ENCODE assay signal across 8 cellular contexts in the genomic region with DNA sequence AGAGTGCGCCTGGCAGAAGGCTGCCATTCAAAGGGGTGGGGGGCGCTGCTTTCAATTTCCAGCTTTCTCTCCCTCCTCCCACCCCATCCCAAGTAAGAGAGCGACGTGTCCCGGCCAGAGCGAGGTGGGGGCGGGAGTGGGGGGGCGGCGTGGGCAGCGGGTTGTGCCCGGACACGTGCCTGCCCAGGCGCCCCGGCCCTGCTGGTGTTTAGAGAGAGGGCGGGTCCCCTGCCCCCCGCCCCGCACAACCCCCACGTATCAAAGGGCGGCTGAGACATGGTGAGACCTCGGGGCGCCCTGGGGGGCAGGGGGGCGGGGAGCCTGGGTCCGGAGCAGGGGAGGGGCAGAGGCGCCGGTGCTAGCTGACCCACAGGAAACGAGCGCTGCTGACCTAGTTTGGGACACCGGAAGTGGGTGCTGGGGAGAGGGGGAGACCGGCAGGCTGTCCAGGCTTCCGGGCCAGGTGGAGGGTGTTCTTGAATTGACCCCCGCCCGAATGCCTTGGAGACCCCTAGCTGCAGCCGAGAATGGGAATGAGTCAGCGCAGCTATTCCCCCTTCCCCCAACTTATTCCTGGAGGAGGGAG. TPM values are rescaled to one million over a fixed set of nuclear protein-coding genes. Genes with fewer than 3 reads are reported as not detected.
DNase-seq lines count a peak whose midpoint lies in the region; ATAC-seq lines count a peak whose summit lies in the region.

No MANE protein-coding gene starts in this region.

- intact Hi-C loops in Right ventricle myocardium superior (cut with DNase I) = no loop called here

- peak overlapping the region; percentile 92 to 96 for H3K27ac Mint-ChIP-seq in activated naive CD4-positive, alpha-beta T cell treated with anti-CD3 and anti-CD28 coated beads, Interleukin-2, amount 50 U/mL, for 72 hours

- DNase-seq in COR-L47 (lab: John Stamatoyannopoulos, UW) = peak; percentile 40
- DNase-seq in HuH-7 (ENCODE audit: low spot score) = peak; percentile 79
- peak in 1 of 2 donors; percentile 78 for DNase-seq in activated naive CD4-positive, alpha-beta T cell treated with anti-CD3 and anti-CD28 coated beads, Interleukin-2, amount 50 U/mL, for 72 hours (ENCODE audit: low spot score in 2 of 2)
- DNase-seq in Right ventricle myocardium superior = peak; percentile 83
- peak; percentile 64 for DNase-seq in occipital lobe (lab: John Stamatoyannopoulos, UW)
- DNase-seq in NCI-H1092 treated with DMSO at 0.1 percent for 48 hours (lab: John Stamatoyannopoulos, UW) = no peak
- no peak for DNase-seq in stimulated activated naive CD4-positive, alpha-beta T cell treated with Interleukin-2 at 50 U/mL for 16 hours (lab: John Stamatoyannopoulos, UW)

- no peaks in the 10 kb centered on the region for H3K9me3 Mint-ChIP-seq in activated naive CD4-positive, alpha-beta T cell treated with anti-CD3 and anti-CD28 coated beads, Interleukin-2, amount 50 U/mL, for 72 hours

- ATAC-seq in activated naive CD4-positive, alpha-beta T cell treated with anti-CD3 and anti-CD28 coated beads, Interleukin-2, amount 50 U/mL, for 72 hours = no peak
- ATAC-seq in Right ventricle myocardium superior (ENCODE audit: poor library complexity) (peak; percentile 14), HG03196 (IDR thresholded peaks at IDR 0.05; ENCODE audit: unreplicated experiment) (no peak)

- H3K36me3 Mint-ChIP-seq in activated naive CD4-positive, alpha-beta T cell treated with anti-CD3 and anti-CD28 coated beads, Interleukin-2, amount 50 U/mL, for 72 hours = peaks cover 13 to 18% of the 10 kb centered on the region in 2 donors

RNA-seq across cellular contexts. Expression of gene ZBTB7B, which starts 1.3 kb away (rescaled TPM):
- 100 to 1,000 TPM in 1 of 2 donors, 10 to 100 TPM in 1; 97.4 to 184 TPM for total RNA-seq in activated naive CD4-positive, alpha-beta T cell treated with anti-CD3 and anti-CD28 coated beads, Interleukin-2, amount 50 U/mL, for 72 hours
- total RNA-seq in Right ventricle myocardium superior (44.1 TPM), occipital lobe (1.7 TPM)

RNA-seq across cellular contexts. Expression of gene LENEP, which starts 10.5 kb away (rescaled TPM):
- total RNA-seq in activated naive CD4-positive, alpha-beta T cell treated with anti-CD3 and anti-CD28 coated beads, Interleukin-2, amount 50 U/mL, for 72 hours = under 1 TPM; 0.66 to 0.68 TPM
- total RNA-seq in Right ventricle myocardium superior = not detected
- total RNA-seq in occipital lobe = 2.7 TPM

RNA-seq across cellular contexts. Expression of gene FLAD1, which starts 20.7 kb away (rescaled TPM):
- total RNA-seq in activated naive CD4-positive, alpha-beta T cell treated with anti-CD3 and anti-CD28 coated beads, Interleukin-2, amount 50 U/mL, for 72 hours = 10 to 100 TPM; 40.8 to 41.9 TPM
- total RNA-seq in Right ventricle myocardium superior (34.7 TPM), occipital lobe (17.2 TPM)

RNA-seq across cellular contexts. Expression of gene CKS1B, which starts 29.4 kb away (rescaled TPM):
- 100 to 1,000 TPM; 202 to 308 TPM for total RNA-seq in activated naive CD4-positive, alpha-beta T cell treated with anti-CD3 and anti-CD28 coated beads, Interleukin-2, amount 50 U/mL, for 72 hours
- total RNA-seq in Right ventricle myocardium superior (15.5 TPM), occipital lobe (12.2 TPM)

RNA-seq across cellular contexts. Expression of gene DCST2, which starts 29.7 kb away (rescaled TPM):
- total RNA-seq in activated naive CD4-positive, alpha-beta T cell treated with anti-CD3 and anti-CD28 coated beads, Interleukin-2, amount 50 U/mL, for 72 hours = 1 to 10 TPM; 1.5 to 1.8 TPM
- total RNA-seq in Right ventricle myocardium superior = 0.16 TPM
- 0.16 TPM for total RNA-seq in occipital lobe

Comparison
In these comparisons a context has a peak if more than half of its experiments do, and no peak if none do; other contexts are left out.
1. DNase-seq: peak in COR-L47 (single experiment), HuH-7 (single experiment), Right ventricle myocardium superior (single experiment) and occipital lobe (single experiment); none in NCI-H1092 treated with DMSO at 0.1 percent for 48 hours (single experiment) and stimulated activated naive CD4-positive, alpha-beta T cell treated with Interleukin-2 at 50 U/mL for 16 hours (single experiment).
2. RNA of gene ZBTB7B, which starts 1.3 kb away (total RNA-seq): 97.4 to 184 TPM in activated naive CD4-positive, alpha-beta T cell treated with anti-CD3 and anti-CD28 coated beads, Interleukin-2, amount 50 U/mL, for 72 hours and 44.1 TPM in Right ventricle myocardium superior (single experiment); 1.7 TPM in occipital lobe (single experiment); every median in the first group is over 10 times any median in the second.